Comparison of ENCODE assay signal across 34 cellular contexts in the genomic region with DNA sequence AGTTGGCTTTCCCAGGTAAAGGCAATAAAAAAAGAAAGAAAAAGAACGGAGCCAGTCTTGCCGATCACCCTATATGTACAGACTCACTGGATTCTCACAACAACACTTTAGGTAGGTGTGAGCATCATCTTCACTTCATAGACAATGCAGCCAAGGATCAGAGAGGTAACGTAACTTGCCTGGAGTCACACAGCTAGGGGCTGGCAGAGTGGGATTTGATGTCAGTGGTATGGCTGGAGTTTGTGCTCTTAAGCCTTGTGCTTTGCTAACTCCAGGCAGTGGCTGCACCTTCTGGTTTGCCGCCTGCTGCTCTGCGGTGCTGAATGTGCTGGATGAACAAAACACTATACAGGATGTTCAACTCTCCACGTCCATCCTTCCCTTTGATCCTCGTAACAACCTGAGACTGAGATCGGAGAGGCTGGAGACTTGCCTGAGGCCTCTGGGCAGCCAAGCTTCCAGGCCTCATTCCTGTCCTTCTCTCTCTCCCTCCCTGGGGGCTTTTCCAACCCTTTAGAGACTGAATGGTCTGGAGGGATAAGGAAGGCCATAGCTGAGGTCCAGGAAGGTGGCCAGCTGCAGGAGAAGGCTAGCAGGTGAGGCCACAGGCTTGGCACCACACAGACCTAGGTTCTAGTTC. TPM values are rescaled to one million over a fixed set of nuclear protein-coding genes. Genes with fewer than 3 reads are reported as not detected.
"Had no signal": no experiment of that assay in that cellular context is flagged by ENCODE, and none has a peak within 500 bp of the region (broad histone marks: within the 10 kb centered on the region; RNA-seq: fewer than 3 reads in every experiment).

No MANE protein-coding gene starts in this region.

- H3K27me3 ChIP-seq: pancreas, stomach, testis, thyroid gland, transverse colon, upper lobe of left lung, vagina had no signal

- H3K27ac ChIP-seq: lower lobe of right lung, pancreas, prostate gland, stomach, testis, thyroid gland, transverse colon, upper lobe of left lung, vagina had no signal

- H3K4me2 ChIP-seq: smooth muscle cell had no signal

- FAIRE-seq: islet of Langerhans, pancreas had no signal

- H3K36me3 ChIP-seq: lower lobe of right lung, pancreas, prostate gland, stomach, thyroid gland, transverse colon, upper lobe of left lung, vagina had no signal

- DNase-seq: hypothalamus; immature natural killer cell; lower lobe of right lung; mammary epithelial cell; mesenchymal stem cell; midbrain; naive thymus-derived CD4-positive, alpha-beta T cell; nucleus accumbens; pancreas; retina; right cardiac atrium; stimulated activated CD4-positive, alpha-beta T cell treated with anti-CD3 and anti-CD28 coated beads, Interleukin-12 subunit alpha, Interleukin-12 subunit beta, amount 100 ng/mL, for 4 hours; stimulated activated CD4-positive, alpha-beta T cell treated with anti-CD3 and anti-CD28 coated beads, Interleukin-15, amount 100 ng/mL, for 24 hours; stimulated activated CD4-positive, alpha-beta T cell treated with anti-CD3 and anti-CD28 coated beads, Interleukin-2, amount 100 ng/mL, for 24 hours; stimulated activated CD4-positive, alpha-beta T cell treated with anti-CD3 and anti-CD28 coated beads, Interleukin-4, amount 100 ng/mL, for 1 hour; stimulated activated naive B cell treated with anti-CD40 and anti-IgM and Interleukin-4, amounts not matched to agents 10 μg/mL and 1 μg/mL and 100 μg/mL, for 72 hours; stimulated activated naive CD8-positive, alpha-beta T cell treated with anti-CD3 and anti-CD28 coated beads, Interleukin-15, Interleukin-2, amounts not matched to agents 100 U/mL and 50 U/mL, for 24 hours; stomach; testis; thyroid gland; transverse colon; upper lobe of left lung had no signal

- H3K4me1 ChIP-seq: lower lobe of right lung, pancreas, prostate gland, stomach, thyroid gland, transverse colon, upper lobe of left lung, vagina had no signal

- H3K9me3 ChIP-seq: lower lobe of right lung, mucosa of descending colon, pancreas, prostate gland, stomach, testis, thyroid gland, transverse colon, upper lobe of left lung, vagina had no signal

- ATAC-seq: left lobe of liver; lower lobe of right lung; mucosa of descending colon; naive thymus-derived CD4-positive, alpha-beta T cell; natural killer cell treated with Interleukin-12 subunit alpha and Interleukin-12 subunit beta and Interleukin-15 and Interleukin-18, amount 100 ng/mL, for 72 hours; pancreas; right cardiac atrium; stimulated activated naive B cell treated with anti-CD40 and anti-IgM and Interleukin-4, amounts not matched to agents 10 μg/mL and 1 μg/mL and 100 μg/mL, for 72 hours; stimulated activated naive CD8-positive, alpha-beta T cell treated with anti-CD3 and anti-CD28 coated beads, Interleukin-15, Interleukin-2, amounts not matched to agents 100 U/mL and 50 U/mL, for 24 hours had no signal

- H3K4me3 ChIP-seq: lower lobe of right lung, mucosa of descending colon, pancreas, prostate gland, smooth muscle cell, stomach, testis, thyroid gland, transverse colon, upper lobe of left lung, vagina had no signal

RNA-seq across cellular contexts. Expression of a gene that starts 8.1 kb away (rescaled TPM):
- total RNA-seq: left lobe of liver; liver; lower lobe of right lung; myocyte; naive thymus-derived CD4-positive, alpha-beta T cell; osteoblast; pancreas; right cardiac atrium; skeletal muscle tissue; thyroid gland; upper lobe of left lung; urinary bladder had no signal
- polyA plus RNA-seq: immature natural killer cell; liver; naive thymus-derived CD4-positive, alpha-beta T cell; pancreas; right cardiac atrium had no signal
